In the genomic region with DNA sequence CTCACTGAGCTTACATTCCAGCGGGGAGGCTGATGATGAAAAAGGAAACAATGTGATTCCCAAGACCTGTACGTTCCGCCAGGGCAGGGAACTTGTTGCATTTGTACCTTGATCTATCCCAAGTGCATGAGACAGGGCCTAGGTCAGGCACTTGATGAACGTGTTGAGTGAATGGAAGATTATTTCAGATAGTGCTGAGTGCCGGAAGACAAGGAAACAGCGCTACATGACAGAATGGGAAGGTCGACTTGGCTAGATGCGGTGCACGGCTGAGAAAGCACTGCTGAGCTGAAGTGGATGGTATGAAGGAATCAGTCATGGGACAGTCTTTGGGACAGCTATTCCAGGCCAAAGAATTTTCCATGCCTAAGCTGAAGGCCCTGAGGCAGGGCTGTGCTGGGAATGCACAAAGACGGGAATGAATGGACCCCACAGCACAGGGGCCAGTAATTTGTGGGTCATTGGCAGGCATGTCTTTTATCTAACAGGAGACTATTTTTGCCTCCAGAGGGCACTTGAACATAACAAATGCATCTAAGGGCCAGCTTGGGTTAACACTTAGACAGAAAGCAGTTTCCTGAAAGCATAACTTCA, we compare ENCODE assay signal across 8 cellular contexts. TPM values are rescaled to one million over a fixed set of nuclear protein-coding genes. Genes with fewer than 3 reads are reported as not detected.
DNase-seq lines count a peak whose midpoint lies in the region; ATAC-seq, FAIRE-seq and TF ChIP-seq lines count a peak whose summit lies in the region.
"Not testable (repeated sequence)": the region's sequence is repeated elsewhere in the genome, so short reads cannot be mapped to it uniquely, and the experiment has no call there.

No MANE protein-coding gene starts in this region.

- TF ChIP-seq EP300 in gastroesophageal sphincter (IDR thresholded peaks at IDR 0.05): not testable (repeated sequence)

- H3K27me3 ChIP-seq in adipocyte (replicated peaks; ENCODE audit: control insufficient read depth, insufficient read depth, low read length); gastroesophageal sphincter: not testable (repeated sequence)

- not testable (repeated sequence) for H3K9ac ChIP-seq in adipocyte (ENCODE audit: low read length)

- CTCF ChIA-PET in GM10248 (lab: Yijun Ruan, JAX): interaction anchor here (0.6 to 4.3 kb wide), 15 partner anchors 8 to 636 kb away, joined by 3 to 46 read pairs (median 4); partner anchors contain the start of genes PCDH8 and SUGT1

- H3K27me3 Mint-ChIP-seq in naive B cell: peaks cover 19 to 50% (median 22%) of the 10 kb centered on the region in 3 donors

- TF ChIP-seq POLR2A in gastroesophageal sphincter (IDR thresholded peaks at IDR 0.05): not testable (repeated sequence)

- H3K4me3 ChIP-seq in adipocyte (ENCODE audit: low read length); gastroesophageal sphincter: not testable (repeated sequence)

- peak; percentile 49 for TF ChIP-seq CTCF in GM10248 (IDR thresholded peaks at IDR 0.05; ENCODE audit: control extremely low read depth, extremely low read depth, low read depth, missing control alignments)
- peak in 3 of 4 experiments; percentile 13 to 35 (median 22) for TF ChIP-seq CTCF in gastroesophageal sphincter (IDR thresholded peaks at IDR 0.05)

- H3K4me1 ChIP-seq in adipocyte (ENCODE audit: control insufficient read depth, insufficient read depth, low read length); gastroesophageal sphincter: not testable (repeated sequence)

- H3K27ac ChIP-seq in gastroesophageal sphincter: not testable (repeated sequence)

- H3K4me1 Mint-ChIP-seq in naive B cell: not testable (repeated sequence)

- DNase-seq in GM10248 (ENCODE audit: extremely low spot score): peak; percentile 31
- DNase-seq in NOMO-1 treated with DMSO at 0.1 percent for 48 hours (lab: John Stamatoyannopoulos, UW; ENCODE audit: unreplicated experiment): peak; percentile 51
- DNase-seq in adipocyte (ENCODE audit: low read depth): peak; percentile 69
- DNase-seq in naive B cell: not testable (repeated sequence)

- H3K4me3 Mint-ChIP-seq in naive B cell: not testable (repeated sequence)

- not testable (repeated sequence) for H3K9me3 Mint-ChIP-seq in naive B cell

- peak; percentile 65 for ATAC-seq in GM21529 (IDR thresholded peaks at IDR 0.05; ENCODE audit: unreplicated experiment)
- peak; percentile 81 for ATAC-seq in HG03571 (IDR thresholded peaks at IDR 0.05; ENCODE audit: unreplicated experiment)
- ATAC-seq in gastroesophageal sphincter: not testable (repeated sequence)
- ATAC-seq in naive B cell (ENCODE audit: low read depth in 2 of 2): peak; percentile 35 to 43

- FAIRE-seq in A204.1 (lab: Jason Lieb, UNC): peak; percentile 85

- H3K36me3 Mint-ChIP-seq in naive B cell: not testable (repeated sequence)

- H3K27ac Mint-ChIP-seq in naive B cell: not testable (repeated sequence)

- H3K9me3 ChIP-seq in adipocyte (ENCODE audit: control insufficient read depth, low read length); gastroesophageal sphincter: not testable (repeated sequence)

- WGBS in gastroesophageal sphincter (ENCODE audit: low coverage in 1 of 2), 2 donors: 66 to 73% methylated on average over 5 to 10 of the region's 10 CpGs

- not testable (repeated sequence) for H3K36me3 ChIP-seq in adipocyte (ENCODE audit: control insufficient read depth, insufficient read depth, low read length, severe bottlenecking); gastroesophageal sphincter

- POLR2A ChIA-PET in GM10248 (lab: Yijun Ruan, JAX): not testable (repeated sequence)

RNA-seq across cellular contexts. Expression of gene HNRNPA1L2, which starts 33.1 kb away (rescaled TPM):
- 1 to 10 TPM; 2.3 to 4.8 (median 2.8) TPM for total RNA-seq in gastroesophageal sphincter
- polyA plus RNA-seq in naive B cell (ENCODE audit: low read depth in 6 of 6): 10 to 100 TPM in 1 of 6 donors, 1 to 10 TPM in 5; 1.8 to 11.8 (median 7.7) TPM

RNA-seq across cellular contexts. Expression of gene SUGT1, which starts 43.5 kb away (rescaled TPM):
- total RNA-seq in gastroesophageal sphincter: 10 to 100 TPM; 31.9 to 53.7 (median 48.9) TPM
- 10 to 100 TPM; 39.0 to 51.3 (median 46.0) TPM for polyA plus RNA-seq in naive B cell (ENCODE audit: low read depth in 6 of 6)
